In the genomic region with DNA sequence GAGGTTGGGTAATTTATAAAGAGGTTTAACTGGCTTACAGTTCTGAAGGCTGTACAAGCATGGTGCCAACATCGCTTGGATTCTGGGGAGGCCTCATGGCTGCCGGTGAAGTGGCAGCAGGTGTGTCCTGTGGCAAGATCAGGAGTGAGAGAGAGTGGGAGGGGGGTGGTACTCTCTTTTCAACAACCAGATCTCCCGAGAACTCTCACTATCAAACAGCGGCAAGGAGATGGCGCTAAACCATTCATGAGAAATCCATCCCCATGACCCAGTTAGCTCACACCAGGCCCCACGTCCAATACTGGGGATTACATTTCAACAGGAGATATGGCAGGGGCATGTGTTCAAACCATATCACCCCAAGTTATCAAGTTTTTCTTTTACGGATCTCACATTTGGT, we compare ENCODE assay signal across 21 cellular contexts.
"Had no signal": no experiment of that assay in that cellular context is flagged by ENCODE, and none has a peak within 500 bp of the region (broad histone marks: within the 10 kb centered on the region; RNA-seq: fewer than 3 reads in every experiment).

No MANE protein-coding gene starts in this region.

- H3K36me3 ChIP-seq: heart right ventricle, upper lobe of left lung, WERI-Rb-1 had no signal

- H3K4me3 ChIP-seq: heart right ventricle, mucosa of descending colon, upper lobe of left lung had no signal

- H3K27ac Mint-ChIP-seq: activated naive CD4-positive, alpha-beta T cell treated with anti-CD3 and anti-CD28 coated beads, Interleukin-2, amount 50 U/mL, for 72 hours; memory B cell; nephron progenitor cell had no signal

- H3K9me3 Mint-ChIP-seq: activated naive CD4-positive, alpha-beta T cell treated with anti-CD3 and anti-CD28 coated beads, Interleukin-2, amount 50 U/mL, for 72 hours; memory B cell; nephron progenitor cell had no signal

- ATAC-seq: activated naive CD4-positive, alpha-beta T cell treated with anti-CD3 and anti-CD28 coated beads, Interleukin-2, amount 50 U/mL, for 72 hours; heart right ventricle; left colon; mucosa of descending colon; stimulated activated naive CD8-positive, alpha-beta T cell treated with anti-CD3 and anti-CD28 coated beads, Interleukin-15, Interleukin-2, amounts not matched to agents 100 U/mL and 50 U/mL, for 24 hours had no signal

- H3K27ac ChIP-seq: heart right ventricle, upper lobe of left lung, WERI-Rb-1 had no signal

- H3K27me3 ChIP-seq: upper lobe of left lung had no signal

- H3K4me3 Mint-ChIP-seq: memory B cell, nephron progenitor cell had no signal

- H3K4me1 Mint-ChIP-seq: memory B cell had no signal

- H3K36me3 Mint-ChIP-seq: activated naive CD4-positive, alpha-beta T cell treated with anti-CD3 and anti-CD28 coated beads, Interleukin-2, amount 50 U/mL, for 72 hours; memory B cell had no signal

- H3K4me1 ChIP-seq: heart right ventricle, upper lobe of left lung had no signal

- H3K9me3 ChIP-seq: heart right ventricle, mucosa of descending colon, upper lobe of left lung had no signal

- DNase-seq: activated CD4-positive, alpha-beta T cell treated with anti-CD3 and anti-CD28 coated beads for 1 hour; activated CD4-positive, alpha-beta T cell treated with anti-CD3 and anti-CD28 coated beads, Interleukin-2, amount 50 U/mL, for 1 hour; activated gamma-delta T cell treated with Interleukin-2 at 50 U/mL for 16 hours; activated T-cell treated with anti-CD3 and anti-CD28 coated beads, Interleukin-2, amount 50 U/mL, for 1 hour; central memory CD4-positive, alpha-beta T cell; dermis blood vessel endothelial cell; effector CD8-positive, alpha-beta T cell; erythroblast; foreskin fibroblast; heart right ventricle; left colon; nephron progenitor cell; occipital lobe; stimulated activated CD4-positive, alpha-beta T cell treated with anti-CD3 and anti-CD28 coated beads, Interleukin-12 subunit alpha, Interleukin-12 subunit beta, amount 100 ng/mL, for 4 hours; stimulated activated CD4-positive, alpha-beta T cell treated with anti-CD3 and anti-CD28 coated beads, Interleukin-4, amount 100 ng/mL, for 4 hours; stimulated activated naive CD8-positive, alpha-beta T cell treated with anti-CD3 and anti-CD28 coated beads, Interleukin-15, Interleukin-2, amounts not matched to agents 100 U/mL and 50 U/mL, for 24 hours; upper lobe of left lung; WERI-Rb-1 had no signal
